1 cellular context compared by ENCODE assay signal in genomic region chr6:54805077-54805476, GRCh38.
TF ChIP-seq lines count a peak whose summit lies in the region.

No MANE protein-coding gene starts in this region.

TF ChIP-seq in IMR-90, 13 proteins besides CTCF, POLR2A, EP300 and RAD21:
- TF ChIP-seq NFE2L2 (IDR thresholded peaks at IDR 0.05; ENCODE audit: low read depth, low read length): no peak
